In genomic region chr22:37631448-37632173, GRCh38 we compare ENCODE assay signal across 17 cellular contexts. TPM values are rescaled to one million over a fixed set of nuclear protein-coding genes. Genes with fewer than 3 reads are reported as not detected.
DNase-seq lines count a peak whose midpoint lies in the region; ATAC-seq and TF ChIP-seq lines count a peak whose summit lies in the region.
"Had no signal": no experiment of that assay in that cellular context is flagged by ENCODE, and none has a peak within 500 bp of the region (broad histone marks: within the 10 kb centered on the region; RNA-seq: fewer than 3 reads in every experiment).

No MANE protein-coding gene starts in this region.

- no peak overlapping the region for H3K18ac ChIP-seq in mesendoderm (ENCODE audit: low read length)

- TF ChIP-seq POLR2A in GM18505 (IDR thresholded peaks at IDR 0.05; ENCODE audit: borderline replicate concordance, extremely low read depth, insufficient read depth, insufficient read length), result no peak

- H3K36me3 Mint-ChIP-seq in T-helper 1 cell treated with Interleukin-12 subunit alpha and Interleukin-12 subunit beta and Interleukin-4 antibody, amounts not matched to agents 30 μg/mL and 1 μg/mL, for 36 hours (ENCODE audit: low read depth), result peaks cover 7% of the 10 kb centered on the region

- H3K27me3 ChIP-seq in OCI-LY3 (ENCODE audit: low read depth, low read length) (no peaks in the 10 kb centered on the region), duodenal mucosa (ENCODE audit: control insufficient read depth in 1 of 2, insufficient read depth in 2 of 2, low read length in 2 of 2) (no peaks in the 10 kb centered on the region), osteoblast (ENCODE audit: insufficient read depth, low read length) (no peaks in the 10 kb centered on the region), mesendoderm (ENCODE audit: insufficient read depth, low read length, poor library complexity) (no peaks in the 10 kb centered on the region)
- H3K27me3 ChIP-seq: SJCRH30 had no signal

- H4K5ac ChIP-seq in mesendoderm (ENCODE audit: low read length), result no peak overlapping the region

- H3K27ac ChIP-seq in OCI-LY3 (ENCODE audit: low read length) (peak overlapping the region; percentile 97), duodenal mucosa (ENCODE audit: low read depth, low read length) (no peak overlapping the region), osteoblast (ENCODE audit: low read depth, low read length) (no peak overlapping the region), mesendoderm (ENCODE audit: low read depth, low read length) (no peak overlapping the region)
- H3K27ac ChIP-seq: 22Rv1, SJCRH30 had no signal

- peak overlapping the region; percentile 88; the same call in 1 of the 2 replicates for H3K9ac ChIP-seq in OCI-LY3 (ENCODE audit: low read length)
- H3K9ac ChIP-seq in duodenal mucosa (ENCODE audit: low read depth in 1 of 2, low read length in 2 of 2), result peak overlapping the region; percentile 17 to 57
- H3K9ac ChIP-seq in mesendoderm (ENCODE audit: low read length), result no peak overlapping the region

- H3K4me3 ChIP-seq in OCI-LY3 (ENCODE audit: low read length) (no peak overlapping the region), duodenal mucosa (ENCODE audit: low read depth in 1 of 2, low read length in 2 of 2) (no peak overlapping the region), osteoblast (ENCODE audit: insufficient read depth, low read length) (no peak overlapping the region), mesendoderm (ENCODE audit: low read length) (no peak overlapping the region)
- H3K4me3 ChIP-seq: SJCRH30 had no signal

- H3K27ac Mint-ChIP-seq in T-helper 1 cell treated with Interleukin-12 subunit alpha and Interleukin-12 subunit beta and Interleukin-4 antibody, amounts not matched to agents 30 μg/mL and 1 μg/mL, for 36 hours, result peak overlapping the region; percentile 57

- no peak overlapping the region for H3K4ac ChIP-seq in mesendoderm (ENCODE audit: low read depth, low read length)

- peaks cover 75% of the 10 kb centered on the region for H3K4me1 ChIP-seq in OCI-LY3 (ENCODE audit: low read length)
- peaks cover 61 to 74% of the 10 kb centered on the region in 2 donors for H3K4me1 ChIP-seq in duodenal mucosa (ENCODE audit: control insufficient read depth in 1 of 2, insufficient read depth in 2 of 2, low read length in 2 of 2)
- peaks cover 22% of the 10 kb centered on the region for H3K4me1 ChIP-seq in osteoblast (ENCODE audit: insufficient read depth, low read length)
- peaks cover 11% of the 10 kb centered on the region for H3K4me1 ChIP-seq in mesendoderm (ENCODE audit: control insufficient read depth, low read depth, low read length)

- H3K56ac ChIP-seq in mesendoderm (ENCODE audit: low read length), result no peak overlapping the region

- peaks cover 46% of the 10 kb centered on the region for H3K4me1 Mint-ChIP-seq in T-helper 1 cell treated with Interleukin-12 subunit alpha and Interleukin-12 subunit beta and Interleukin-4 antibody, amounts not matched to agents 30 μg/mL and 1 μg/mL, for 36 hours (ENCODE audit: low read depth)

- no peaks in the 10 kb centered on the region for H3K79me1 ChIP-seq in mesendoderm (ENCODE audit: low read length)

- H3K9me3 Mint-ChIP-seq in T-helper 1 cell treated with Interleukin-12 subunit alpha and Interleukin-12 subunit beta and Interleukin-4 antibody, amounts not matched to agents 30 μg/mL and 1 μg/mL, for 36 hours, result no peaks in the 10 kb centered on the region
- H3K9me3 Mint-ChIP-seq: H9 had no signal

- DNase-seq in T-helper 1 cell (no peak), osteoblast (ENCODE audit: insufficient read length, low spot score, missing footprints) (peak; percentile 83), mesendoderm (no peak), hypothalamus (lab: John Stamatoyannopoulos, UW) (no peak)
- DNase-seq: effector CD8-positive, alpha-beta T cell; H9; left ventricle myocardium superior; NCI-H1436; NCI-H82; SJCRH30; stimulated activated CD4-positive, alpha-beta T cell treated with anti-CD3 and anti-CD28 coated beads, Interleukin-2, amount 100 ng/mL, for 48 hours had no signal

- WGBS in mesendoderm (ENCODE audit: extremely low coverage, insufficient coverage, low lambda C conversion rate), result no CpG with 5 or more reads among the region's 19 CpGs

- H4K8ac ChIP-seq in mesendoderm (ENCODE audit: low read depth, low read length), result no peak overlapping the region

- H3K4me2 ChIP-seq in OCI-LY3 (ENCODE audit: low read length) (0 out of 2 replicates have a peak overlapping the region, but pooled peaks have one; percentile 93), osteoblast (ENCODE audit: insufficient read depth, low read length) (no peak overlapping the region), mesendoderm (ENCODE audit: low read length) (no peak overlapping the region)

- H2BK15ac ChIP-seq in mesendoderm (replicated peaks; ENCODE audit: low read depth), result no peak overlapping the region

- H2AFZ ChIP-seq in OCI-LY3 (ENCODE audit: low read depth, low read length) (no peak overlapping the region), osteoblast (ENCODE audit: low read length) (no peak overlapping the region)

- H3K9me3 ChIP-seq in OCI-LY3 (ENCODE audit: insufficient read depth, low read length) (no peaks in the 10 kb centered on the region), duodenal mucosa (ENCODE audit: control insufficient read depth in 1 of 2, low read length in 2 of 2) (no peaks in the 10 kb centered on the region), osteoblast (ENCODE audit: low read depth, low read length) (no peaks in the 10 kb centered on the region)
- H3K9me3 ChIP-seq: SJCRH30 had no signal

- H3K27me3 Mint-ChIP-seq in T-helper 1 cell treated with Interleukin-12 subunit alpha and Interleukin-12 subunit beta and Interleukin-4 antibody, amounts not matched to agents 30 μg/mL and 1 μg/mL, for 36 hours (ENCODE audit: low read depth), result no peaks in the 10 kb centered on the region

- H4K20me1 ChIP-seq in OCI-LY3 (ENCODE audit: insufficient read depth, low read length) (no peaks in the 10 kb centered on the region), osteoblast (ENCODE audit: insufficient read depth, low read length) (no peaks in the 10 kb centered on the region)

- H3K23ac ChIP-seq in mesendoderm (ENCODE audit: low read length), result no peak overlapping the region

- H3K79me2 ChIP-seq in OCI-LY3 (ENCODE audit: low read length) (no peaks in the 10 kb centered on the region; the same call in 1 of the 2 replicates), osteoblast (ENCODE audit: insufficient read depth, low read length) (no peaks in the 10 kb centered on the region), mesendoderm (ENCODE audit: control insufficient read depth, insufficient read depth, low read length) (no peaks in the 10 kb centered on the region)

- no peak overlapping the region for H2BK120ac ChIP-seq in mesendoderm (ENCODE audit: low read depth, low read length)

- H2AK5ac ChIP-seq in mesendoderm (ENCODE audit: low read length), result no peak overlapping the region

- H2BK5ac ChIP-seq in mesendoderm (ENCODE audit: low read length), result no peak overlapping the region

- no peak for TF ChIP-seq CTCF in OCI-LY3 (IDR thresholded peaks at IDR 0.05; ENCODE audit: low read depth, low read length)
- no peak for TF ChIP-seq CTCF in osteoblast (IDR thresholded peaks at IDR 0.05; ENCODE audit: extremely low read depth, low read depth, low read length)

- H3K4me3 Mint-ChIP-seq in T-helper 1 cell treated with Interleukin-12 subunit alpha and Interleukin-12 subunit beta and Interleukin-4 antibody, amounts not matched to agents 30 μg/mL and 1 μg/mL, for 36 hours, result no peak overlapping the region
- H3K4me3 Mint-ChIP-seq: H9 had no signal

- no peak for ATAC-seq in GM18505 (IDR thresholded peaks at IDR 0.05; ENCODE audit: unreplicated experiment)
- ATAC-seq: left ventricle myocardium superior had no signal

- H3K36me3 ChIP-seq in OCI-LY3 (replicated peaks; ENCODE audit: low read depth, low read length), result peaks cover 14% of the 10 kb centered on the region
- peaks cover 5 to 40% of the 10 kb centered on the region in 2 donors for H3K36me3 ChIP-seq in duodenal mucosa (ENCODE audit: control insufficient read depth in 1 of 2, insufficient read depth in 2 of 2, low read length in 2 of 2)
- H3K36me3 ChIP-seq in osteoblast (ENCODE audit: insufficient read depth, low read length), result peaks cover 16% of the 10 kb centered on the region
- H3K36me3 ChIP-seq in mesendoderm (ENCODE audit: control insufficient read depth, insufficient read depth, low read length), result no peaks in the 10 kb centered on the region
- H3K36me3 ChIP-seq: SJCRH30 had no signal

RNA-seq across cellular contexts. Expression of gene SH3BP1, which starts 7.9 kb away (rescaled TPM):
- 4.1 and 4.7 TPM in 2 replicates for total RNA-seq in osteoblast
- 19.3 TPM for polyA plus RNA-seq in mesendoderm (2013, experiment 1 of 2)
- polyA plus RNA-seq in mesendoderm (2013, experiment 2 of 2), result 19.6 TPM

RNA-seq across cellular contexts. Expression of gene GGA1, which starts 23.0 kb away (rescaled TPM):
- 36.2 and 38.6 TPM in 2 replicates for total RNA-seq in osteoblast
- polyA plus RNA-seq in mesendoderm (2013, experiment 1 of 2), result 23.0 TPM
- 23.5 TPM for polyA plus RNA-seq in mesendoderm (2013, experiment 2 of 2)

RNA-seq across cellular contexts. Expression of gene PDXP, which starts 26.9 kb away (rescaled TPM):
- total RNA-seq in osteoblast, result 5.0 and 5.8 TPM in 2 replicates
- 20.0 TPM for polyA plus RNA-seq in mesendoderm (2013, experiment 1 of 2)
- 20.2 TPM for polyA plus RNA-seq in mesendoderm (2013, experiment 2 of 2)

RNA-seq across cellular contexts. Expression of gene LGALS1, which starts 43.8 kb away (rescaled TPM):
- total RNA-seq in osteoblast, result 3,004 and 3,217 TPM in 2 replicates
- 18.5 TPM for polyA plus RNA-seq in mesendoderm (2013, experiment 1 of 2)
- 18.7 TPM for polyA plus RNA-seq in mesendoderm (2013, experiment 2 of 2)

RNA-seq across cellular contexts. Expression of gene LGALS2, which starts 51.7 kb away (rescaled TPM):
- not detected in 2 replicates for total RNA-seq in osteoblast
- polyA plus RNA-seq in mesendoderm (2013, experiment 1 of 2), result not detected
- polyA plus RNA-seq in mesendoderm (2013, experiment 2 of 2), result not detected
- total RNA-seq: H9, left ventricle myocardium superior, posterior vena cava, SJCRH30 had no signal
